In the genomic region with DNA sequence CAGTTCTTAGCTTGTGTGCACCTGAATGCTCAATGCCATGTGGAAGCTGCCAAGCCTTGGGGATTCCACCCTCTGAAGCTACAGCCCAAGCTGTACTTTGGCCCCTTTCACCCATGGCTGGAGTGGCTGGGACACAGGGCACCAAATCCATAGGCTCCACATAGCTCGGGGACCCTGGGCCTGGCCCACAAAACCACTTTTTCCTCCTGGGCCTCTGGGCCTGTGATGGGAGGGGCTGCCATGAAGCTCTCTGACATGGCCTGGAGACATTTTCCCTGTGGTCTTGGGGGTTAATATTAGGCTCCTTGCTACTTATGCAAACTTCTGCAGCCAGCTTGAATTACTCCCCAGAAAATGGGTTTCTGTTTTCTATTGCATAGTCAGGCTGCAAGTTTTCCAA, we compare ENCODE assay signal across 22 cellular contexts.
"Had no signal": no experiment of that assay in that cellular context is flagged by ENCODE, and none has a peak within 500 bp of the region (broad histone marks: within the 10 kb centered on the region; RNA-seq: fewer than 3 reads in every experiment).

No MANE protein-coding gene starts in this region.

- FAIRE-seq: HTR-8/SVneo, RCC 7860 had no signal

- DNase-seq: KBM-7, MV-4-11, NCI-H1092, NCI-H1105 treated with DMSO at 0.1 percent for 48 hours, NCI-H1436, NCI-H187, NCI-H2029, NCI-H2081 treated with DMSO at 0.1 percent for 48 hours, NCI-H2171, NCI-H226, NCI-H446, NCI-H510A, NCI-H524 treated with DMSO at 0.1 percent for 48 hours, NCI-H69, NCI-H774, Right ventricle myocardium superior, RPMI8226, SIG-M5 had no signal

- ATAC-seq: SK-N-SH treated with all-trans-retinoic acid at 6 μM for 48 hours had no signal

- H3K27ac ChIP-seq: HL-60 had no signal
